14 cellular contexts compared by ENCODE assay signal in genomic region chr5:175365866-175366265, GRCh38.
DNase-seq lines count a peak whose midpoint lies in the region; ATAC-seq and TF ChIP-seq lines count a peak whose summit lies in the region.
"Had no signal": no experiment of that assay in that cellular context is flagged by ENCODE, and none has a peak within 500 bp of the region (broad histone marks: within the 10 kb centered on the region; RNA-seq: fewer than 3 reads in every experiment).

No MANE protein-coding gene starts in this region.

- H3K27ac ChIP-seq in HEK293 (ENCODE audit: extremely low read depth, low read depth, low read length), result no peak overlapping the region
- H3K27ac ChIP-seq: BLaER1, C4-2B had no signal

- DNase-seq in NCI-H748 (lab: John Stamatoyannopoulos, UW; ENCODE audit: unreplicated experiment), result peak; percentile 24
- DNase-seq in NCI-H748 treated with DMSO at 0.1 percent for 48 hours (lab: John Stamatoyannopoulos, UW), result no peak
- DNase-seq in islet precursor cell, result peak; percentile 32
- DNase-seq: CD4-positive, CD25-positive, alpha-beta regulatory T cell; CD8-positive, alpha-beta T cell; DMS 273 treated with DMSO at 0.1 percent for 48 hours; DND-41; GOT3 had no signal

- no peak overlapping the region for H3K4me3 ChIP-seq in HEK293 (ENCODE audit: low read depth, low read length)
- H3K4me3 ChIP-seq: BLaER1, HAP-1 had no signal

- ATAC-seq in HG03571 (IDR thresholded peaks at IDR 0.05; ENCODE audit: unreplicated experiment), result no peak
- ATAC-seq in HG03520 (IDR thresholded peaks at IDR 0.05; ENCODE audit: unreplicated experiment), result no peak
- ATAC-seq: CD8-positive, alpha-beta T cell had no signal

- POLR2A ChIA-PET in HEK293 (lab: Yijun Ruan, JAX), result no interaction called here

- TF ChIP-seq CTCF in HEK293 (tag by site-specific recombination; IDR thresholded peaks at IDR 0.05), result no peak

- no peaks in the 10 kb centered on the region for H3K9me3 ChIP-seq in HEK293 (ENCODE audit: control insufficient read depth, insufficient read depth, low read depth, low read length)
- H3K9me3 ChIP-seq: BLaER1, HAP-1 had no signal

- H3K36me3 ChIP-seq in HEK293 (ENCODE audit: control insufficient read depth in 2 of 2, insufficient read depth in 1 of 2, low read length in 2 of 2), result no peaks in the 10 kb centered on the region
- H3K36me3 ChIP-seq: BLaER1, HAP-1 had no signal

- CTCF ChIA-PET in HEK293 (lab: Yijun Ruan, JAX), result no interaction called here

- no peaks in the 10 kb centered on the region for H3K4me1 ChIP-seq in HEK293 (ENCODE audit: control insufficient read depth, insufficient read depth, low read length)
- H3K4me1 ChIP-seq: HAP-1 had no signal

TF ChIP-seq in HEK293, 187 proteins besides CTCF, POLR2A, EP300 and RAD21:
- peak; percentile 77 for TF ChIP-seq ZIC2 (tag by site-specific recombination; IDR thresholded peaks at IDR 0.05)
- peak; percentile 99 for TF ChIP-seq ZNF610 (tag by site-specific recombination; IDR thresholded peaks at IDR 0.05; ENCODE audit: borderline replicate concordance)
- no peak for TF ChIP-seq ZNF37A (tag by site-specific recombination; IDR thresholded peaks at IDR 0.05)
TF ChIP-seq in HEK293: peak in this region for 2.
